In the genomic region with DNA sequence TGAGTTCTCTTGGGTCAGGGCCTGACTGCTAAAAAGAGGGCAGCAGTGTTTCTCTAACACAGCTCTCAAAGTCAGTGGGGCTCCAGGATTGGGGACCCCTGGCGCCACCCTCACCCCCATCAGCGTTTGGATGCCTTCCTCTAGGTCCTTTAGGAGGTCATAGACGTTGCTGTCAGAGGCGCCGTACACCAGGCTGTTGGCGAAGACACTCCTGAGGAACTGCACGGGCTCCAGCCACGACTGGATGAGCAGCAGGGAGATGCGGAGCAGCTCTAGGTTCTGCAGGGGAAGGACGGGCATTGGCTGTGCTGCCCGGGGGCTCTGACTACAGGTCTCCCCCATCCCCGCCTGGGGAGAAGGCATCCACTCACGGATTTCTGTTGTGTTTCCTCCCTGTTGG, we compare ENCODE assay signal across 1 cellular context.
TF ChIP-seq lines count a peak whose summit lies in the region.

No MANE protein-coding gene starts in this region.

TF ChIP-seq in GM23338, 12 proteins besides CTCF, POLR2A, EP300 and RAD21:
- TF ChIP-seq ZNF114 (CRISPR knock-in tag; IDR thresholded peaks at IDR 0.05) (no peak), EZH2 (IDR thresholded peaks at IDR 0.05; ENCODE audit: low read depth, unreplicated experiment) (no peak), JUNB (IDR thresholded peaks at IDR 0.05; ENCODE audit: unreplicated experiment) (no peak), CREB1 (CRISPR knock-in tag; IDR thresholded peaks at IDR 0.05; ENCODE audit: low read depth) (no peak), STAT1 (IDR thresholded peaks at IDR 0.05; ENCODE audit: unreplicated experiment) (no peak), POLR2AphosphoS5 (IDR thresholded peaks at IDR 0.05; ENCODE audit: low read depth) (no peak), ZNF331 (CRISPR knock-in tag; IDR thresholded peaks at IDR 0.05; ENCODE audit: low read depth) (no peak), NANOG (IDR thresholded peaks at IDR 0.05; ENCODE audit: borderline replicate concordance) (no peak)
- TF ChIP-seq, protein P1, sequence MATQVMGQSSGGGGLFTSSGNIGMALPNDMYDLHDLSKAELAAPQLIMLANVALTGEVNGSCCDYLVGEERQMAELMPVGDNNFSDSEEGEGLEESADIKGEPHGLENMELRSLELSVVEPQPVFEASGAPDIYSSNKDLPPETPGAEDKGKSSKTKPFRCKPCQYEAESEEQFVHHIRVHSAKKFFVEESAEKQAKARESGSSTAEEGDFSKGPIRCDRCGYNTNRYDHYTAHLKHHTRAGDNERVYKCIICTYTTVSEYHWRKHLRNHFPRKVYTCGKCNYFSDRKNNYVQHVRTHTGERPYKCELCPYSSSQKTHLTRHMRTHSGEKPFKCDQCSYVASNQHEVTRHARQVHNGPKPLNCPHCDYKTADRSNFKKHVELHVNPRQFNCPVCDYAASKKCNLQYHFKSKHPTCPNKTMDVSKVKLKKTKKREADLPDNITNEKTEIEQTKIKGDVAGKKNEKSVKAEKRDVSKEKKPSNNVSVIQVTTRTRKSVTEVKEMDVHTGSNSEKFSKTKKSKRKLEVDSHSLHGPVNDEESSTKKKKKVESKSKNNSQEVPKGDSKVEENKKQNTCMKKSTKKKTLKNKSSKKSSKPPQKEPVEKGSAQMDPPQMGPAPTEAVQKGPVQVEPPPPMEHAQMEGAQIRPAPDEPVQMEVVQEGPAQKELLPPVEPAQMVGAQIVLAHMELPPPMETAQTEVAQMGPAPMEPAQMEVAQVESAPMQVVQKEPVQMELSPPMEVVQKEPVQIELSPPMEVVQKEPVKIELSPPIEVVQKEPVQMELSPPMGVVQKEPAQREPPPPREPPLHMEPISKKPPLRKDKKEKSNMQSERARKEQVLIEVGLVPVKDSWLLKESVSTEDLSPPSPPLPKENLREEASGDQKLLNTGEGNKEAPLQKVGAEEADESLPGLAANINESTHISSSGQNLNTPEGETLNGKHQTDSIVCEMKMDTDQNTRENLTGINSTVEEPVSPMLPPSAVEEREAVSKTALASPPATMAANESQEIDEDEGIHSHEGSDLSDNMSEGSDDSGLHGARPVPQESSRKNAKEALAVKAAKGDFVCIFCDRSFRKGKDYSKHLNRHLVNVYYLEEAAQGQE (IDR thresholded peaks at IDR 0.05; ENCODE audit: unreplicated experiment) = no peak
